26 cellular contexts compared by ENCODE assay signal in the genomic region with DNA sequence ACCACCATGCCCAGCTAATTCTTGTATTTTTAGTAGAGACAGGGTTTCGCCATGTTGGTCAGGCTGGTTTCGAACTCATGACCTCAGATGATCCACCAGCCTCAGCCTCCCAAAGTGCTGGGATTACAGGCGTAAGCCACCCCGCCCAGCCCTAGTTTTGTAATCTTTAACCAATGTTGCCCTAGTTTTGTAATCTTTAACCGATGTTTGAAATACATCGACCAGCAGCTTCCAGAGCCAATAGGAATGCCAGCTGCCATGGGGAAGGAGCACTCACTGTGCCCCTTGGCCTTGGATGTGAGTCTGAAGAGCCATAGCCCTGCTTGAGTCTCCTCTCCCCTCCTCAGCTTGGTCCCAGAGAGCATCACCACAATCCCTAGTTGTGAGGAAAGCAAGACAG.
"Had no signal": no experiment of that assay in that cellular context is flagged by ENCODE, and none has a peak within 500 bp of the region (broad histone marks: within the 10 kb centered on the region; RNA-seq: fewer than 3 reads in every experiment).

No MANE protein-coding gene starts in this region.

- H3K4me3 ChIP-seq: esophagus squamous epithelium, heart right ventricle, left lung, lung, pancreas, prostate gland, transverse colon, vagina had no signal

- DNase-seq: activated CD4-positive, alpha-beta T cell treated with anti-CD3 and anti-CD28 coated beads for 4 hours; activated CD4-positive, alpha-beta T cell treated with anti-CD3 and anti-CD28 coated beads, Interleukin-2, amount 50 U/mL, for 4 hours; activated naive CD4-positive, alpha-beta T cell; activated T-cell treated with anti-CD3 and anti-CD28 coated beads for 4 hours; activated T-cell treated with anti-CD3 and anti-CD28 coated beads, Interleukin-2, amount 50 U/mL, for 72 hours; anterior cingulate cortex; dermis blood vessel endothelial cell; effector CD4-positive, alpha-beta T cell; esophagus squamous epithelium; foreskin melanocyte; heart right ventricle; left lung; mesendoderm; pancreas; stimulated activated CD4-positive, alpha-beta T cell treated with anti-CD3 and anti-CD28 coated beads, Interleukin-15, amount 100 ng/mL, for 24 hours; stimulated activated CD4-positive, alpha-beta T cell treated with anti-CD3 and anti-CD28 coated beads, Interleukin-2, amount 100 ng/mL, for 24 hours; stimulated activated naive CD4-positive, alpha-beta T cell treated with Interleukin-2 at 50 U/mL for 16 hours; T-helper 9 cell; transverse colon had no signal

- H3K4me1 ChIP-seq: pancreas, prostate gland, transverse colon had no signal

- H3K27me3 ChIP-seq: esophagus squamous epithelium, heart right ventricle, left lung, pancreas, transverse colon, vagina had no signal

- H3K36me3 ChIP-seq: prostate gland had no signal

- FAIRE-seq: bronchial epithelial cell, colon, pancreas, TTC549 had no signal

- H3K9me3 ChIP-seq: esophagus squamous epithelium, heart right ventricle, left lung, pancreas, prostate gland, transverse colon, vagina had no signal

- H3K27ac ChIP-seq: esophagus squamous epithelium, heart right ventricle, left lung, pancreas, prostate gland, transverse colon, vagina, VCaP had no signal
